Comparison of ENCODE assay signal across 25 cellular contexts in genomic region chr16:77317059-77317458, GRCh38.
"Had no signal": no experiment of that assay in that cellular context is flagged by ENCODE, and none has a peak within 500 bp of the region (broad histone marks: within the 10 kb centered on the region; RNA-seq: fewer than 3 reads in every experiment).

No MANE protein-coding gene starts in this region.

- H3K9me3 ChIP-seq: colonic mucosa, esophagus squamous epithelium, gastrocnemius medialis, heart right ventricle, left lung, lower lobe of right lung, mucosa of descending colon had no signal

- H3K27me3 Mint-ChIP-seq: dendritic cell treated with granulocyte-macrophage colony-stimulating factor and Interleukin-4, amounts not matched to agents 40 ng/mL and 50 ng/mL, for 4 days had no signal

- H3K36me3 Mint-ChIP-seq: naive B cell had no signal

- H3K4me3 ChIP-seq: colonic mucosa, esophagus squamous epithelium, gastrocnemius medialis, heart right ventricle, left lung, lower lobe of right lung, mucosa of descending colon had no signal

- H3K4me1 ChIP-seq: colonic mucosa, esophagus squamous epithelium, gastrocnemius medialis, heart right ventricle, left lung, lower lobe of right lung had no signal

- H3K4me3 Mint-ChIP-seq: dendritic cell treated with granulocyte-macrophage colony-stimulating factor and Interleukin-4, amounts not matched to agents 40 ng/mL and 50 ng/mL, for 4 days; effector memory CD8-positive, alpha-beta T cell; endodermal cell; mesothelial cell of epicardium had no signal

- H3K27ac ChIP-seq: colonic mucosa, epithelial cell of prostate, esophagus squamous epithelium, gastrocnemius medialis, heart right ventricle, left lung, lower lobe of right lung had no signal

- H3K4me1 Mint-ChIP-seq: endodermal cell, mesothelial cell of epicardium, naive B cell had no signal

- DNase-seq: colonic mucosa; cortex of kidney; effector CD8-positive, alpha-beta T cell; effector memory CD8-positive, alpha-beta T cell; endodermal cell; erythroblast; esophagus squamous epithelium; foreskin fibroblast; foreskin melanocyte; gastrocnemius medialis; glutamatergic neuron; head of caudate nucleus; heart right ventricle; hippocampal formation; left cardiac atrium; left lung; left ventricle myocardium superior; lower lobe of right lung; mesenchymal stem cell; mucosa of descending colon; naive B cell had no signal

- H3K27ac Mint-ChIP-seq: dendritic cell treated with granulocyte-macrophage colony-stimulating factor and Interleukin-4, amounts not matched to agents 40 ng/mL and 50 ng/mL, for 4 days; effector memory CD8-positive, alpha-beta T cell; endodermal cell; mesothelial cell of epicardium had no signal

- H3K27me3 ChIP-seq: colonic mucosa, esophagus squamous epithelium, gastrocnemius medialis, left lung had no signal

- H3K9me3 Mint-ChIP-seq: dendritic cell treated with granulocyte-macrophage colony-stimulating factor and Interleukin-4, amounts not matched to agents 40 ng/mL and 50 ng/mL, for 4 days; effector memory CD8-positive, alpha-beta T cell; endodermal cell; mesothelial cell of epicardium had no signal

- ATAC-seq: effector memory CD8-positive, alpha-beta T cell; esophagus mucosa; gastrocnemius medialis; heart right ventricle; left cardiac atrium; left ventricle myocardium superior; lower lobe of right lung; mucosa of descending colon had no signal

- H3K36me3 ChIP-seq: colonic mucosa, esophagus squamous epithelium, gastrocnemius medialis, heart right ventricle, left lung, lower lobe of right lung had no signal
